Comparison of ENCODE assay signal across 9 cellular contexts in the genomic region with DNA sequence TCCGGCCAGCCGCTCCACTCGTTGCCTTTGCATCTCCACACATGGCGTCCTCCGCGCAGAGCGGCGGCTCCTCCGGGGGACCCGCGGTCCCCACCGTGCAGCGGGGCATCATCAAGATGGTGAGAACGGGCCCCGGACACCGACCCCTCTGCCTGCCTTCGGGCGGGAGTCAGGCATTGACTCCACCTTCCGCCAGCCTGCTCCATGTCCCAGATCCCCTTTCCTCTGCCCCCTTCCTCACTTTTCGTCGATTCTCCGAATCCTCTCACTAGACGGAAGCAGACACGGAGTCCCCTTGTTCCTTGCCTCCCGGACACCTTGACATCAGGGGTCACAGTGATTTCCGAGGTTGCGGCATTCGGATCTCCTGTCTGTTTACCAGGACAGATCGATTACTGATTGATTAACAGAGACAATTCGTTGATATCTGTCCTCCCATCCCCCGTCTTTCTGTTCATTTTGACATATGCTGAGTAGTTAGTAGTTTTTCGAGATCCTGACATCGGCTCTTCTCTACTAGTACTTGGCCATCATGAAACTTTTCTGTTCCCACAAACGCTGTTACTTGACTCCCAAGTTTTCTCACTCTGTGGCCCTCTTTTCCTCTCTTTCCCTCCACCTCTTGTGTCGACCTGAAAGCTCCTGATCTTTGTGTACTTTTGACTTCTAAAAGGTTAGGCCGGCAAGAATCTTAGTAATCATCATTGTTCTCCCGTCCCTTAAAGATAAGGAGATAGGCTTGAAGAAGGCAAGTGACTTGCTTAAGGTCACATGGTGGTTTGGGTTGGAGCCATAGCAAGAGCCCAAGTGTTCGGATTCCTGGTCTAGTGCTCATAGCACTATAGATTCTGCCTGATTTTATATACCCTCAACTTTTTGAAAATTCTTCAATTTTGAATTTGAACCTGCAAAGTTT. TPM values are rescaled to one million over a fixed set of nuclear protein-coding genes. Genes with fewer than 3 reads are reported as not detected.
DNase-seq lines count a peak whose midpoint lies in the region; ATAC-seq and TF ChIP-seq lines count a peak whose summit lies in the region.
"Had no signal": no experiment of that assay in that cellular context is flagged by ENCODE, and none has a peak within 500 bp of the region (broad histone marks: within the 10 kb centered on the region; RNA-seq: fewer than 3 reads in every experiment).

No MANE protein-coding gene starts in this region.

- H3K27ac ChIP-seq in CD8-positive, alpha-beta T cell (ENCODE audit: low read depth, low read length): peak overlapping the region; percentile 92
- H3K27ac ChIP-seq in body of pancreas (peak overlapping the region; percentile 80 to 97 (median 90)), urinary bladder (ENCODE audit: low read depth) (peak overlapping the region; percentile 76)

- no peaks in the 10 kb centered on the region for H3K27me3 ChIP-seq in CD8-positive, alpha-beta T cell (ENCODE audit: insufficient read depth, low read length)
- no peaks in the 10 kb centered on the region for H3K27me3 ChIP-seq in body of pancreas

- peak overlapping the region; percentile 98 for H3K4me3 Mint-ChIP-seq in CD8-positive, alpha-beta T cell

- H3K4me1 ChIP-seq in CD8-positive, alpha-beta T cell (ENCODE audit: insufficient read depth, low read length): peaks cover 35% of the 10 kb centered on the region
- H3K4me1 ChIP-seq in body of pancreas: peaks cover 66% of the 10 kb centered on the region
- H3K4me1 ChIP-seq in urinary bladder (ENCODE audit: insufficient read depth): peaks cover 2% of the 10 kb centered on the region

- no peaks in the 10 kb centered on the region for H3K27me3 Mint-ChIP-seq in CD8-positive, alpha-beta T cell (ENCODE audit: low read depth)

- no peak for DNase-seq in CD8-positive, alpha-beta T cell
- DNase-seq in LoVo (ENCODE audit: low spot score) (peak; percentile 55), body of pancreas (peak; percentile 18 to 32 (median 24)), lower leg skin (ENCODE audit: low spot score in 2 of 2) (no peak), NCI-H1694 (lab: John Stamatoyannopoulos, UW) (no peak), NCI-H128 (lab: John Stamatoyannopoulos, UW; ENCODE audit: unreplicated experiment) (no peak)

- peaks cover 55% of the 10 kb centered on the region for H3K4me1 Mint-ChIP-seq in CD8-positive, alpha-beta T cell (ENCODE audit: low read depth)

- ATAC-seq in CD8-positive, alpha-beta T cell: peak; percentile 21
- ATAC-seq in GM21390 (IDR thresholded peaks at IDR 0.05; ENCODE audit: unreplicated experiment) (peak; percentile 10), body of pancreas (no peak)

- CTCF ChIA-PET in CD8-positive, alpha-beta T cell (lab: Charles Lee): interaction anchor here (1.2 kb wide), 1 partner anchor 65 kb away, joined by 3 read pairs; no protein-coding TSS in a partner anchor

- intact Hi-C loops in CD8-positive, alpha-beta T cell (cut with DNase I, micrococcal nuclease): loop anchor here (1.0 to 10.0 kb wide), 9 partner anchors 64 to 1960 kb away; a partner anchor contains a TSS
- intact Hi-C loops in body of pancreas (cut with DNase I) (no loop called here), lower leg skin (cut with DNase I; ENCODE audit: low total_unique reads) (no loop called here)

- POLR2A ChIA-PET in CD8-positive, alpha-beta T cell (lab: Charles Lee): interaction anchor here (0.6 kb wide), 1 partner anchor 1569 kb away, joined by 3 read pairs; no protein-coding TSS in a partner anchor

- peak overlapping the region; percentile 99 for H3K27ac Mint-ChIP-seq in CD8-positive, alpha-beta T cell

- no peak for TF ChIP-seq CTCF in CD8-positive, alpha-beta T cell (IDR thresholded peaks at IDR 0.05)
- TF ChIP-seq CTCF in body of pancreas (IDR thresholded peaks at IDR 0.05) (no peak), lower leg skin (IDR thresholded peaks at IDR 0.05) (no peak)

- no peaks in the 10 kb centered on the region for H3K9me3 ChIP-seq in CD8-positive, alpha-beta T cell (ENCODE audit: low read length)
- H3K9me3 ChIP-seq in body of pancreas: no peaks in the 10 kb centered on the region

- 1% methylated on average over 34 to 38 of the region's 38 CpGs for WGBS in body of pancreas, 2 donors
- WGBS in lower leg skin, 2 donors: 1 to 2% methylated on average over 38 of the region's 38 CpGs
- 2% methylated on average over 38 of the region's 38 CpGs for WGBS in urinary bladder

- no peaks in the 10 kb centered on the region for H3K9me3 Mint-ChIP-seq in CD8-positive, alpha-beta T cell

- H3K4me3 ChIP-seq in CD8-positive, alpha-beta T cell (ENCODE audit: low read depth, low read length): peak overlapping the region; percentile 82
- H3K4me3 ChIP-seq in body of pancreas (peak overlapping the region; percentile 43 to 77), lower leg skin (ENCODE audit: low read depth, poor library complexity, severe bottlenecking) (peak overlapping the region; percentile 87), urinary bladder (ENCODE audit: low read depth, low read length) (peak overlapping the region; percentile 87)

- no peak for TF ChIP-seq POLR2A in body of pancreas (IDR thresholded peaks at IDR 0.05)
- TF ChIP-seq POLR2A in lower leg skin (IDR thresholded peaks at IDR 0.05): no peak

- H3K36me3 Mint-ChIP-seq in CD8-positive, alpha-beta T cell: peaks cover 34% of the 10 kb centered on the region

- H3K36me3 ChIP-seq in CD8-positive, alpha-beta T cell (ENCODE audit: insufficient read depth, low read length): no peaks in the 10 kb centered on the region
- H3K36me3 ChIP-seq in body of pancreas (replicated peaks in 1 of 2; ENCODE audit: insufficient read depth in 1 of 2, low read depth in 2 of 2) (no peaks in the 10 kb centered on the region), urinary bladder (ENCODE audit: insufficient read depth) (peaks cover 1% of the 10 kb centered on the region)

RNA-seq across cellular contexts. Expression of a gene that starts 0.6 kb away (rescaled TPM):
- total RNA-seq in CD8-positive, alpha-beta T cell: 100 to 1,000 TPM in 1 of 2 experiments, 10 to 100 TPM in 1; 87.7 to 101 TPM
- total RNA-seq in body of pancreas: 100 to 1,000 TPM; 146 to 155 TPM
- 10 to 100 TPM; 62.0 to 89.4 (median 82.1) TPM for total RNA-seq in lower leg skin
- 89.8 TPM for total RNA-seq in urinary bladder
- polyA plus RNA-seq in urinary bladder: 102 TPM

RNA-seq across cellular contexts. Expression of a gene that starts 34.6 kb away (rescaled TPM):
- total RNA-seq in CD8-positive, alpha-beta T cell: not detected
- total RNA-seq in body of pancreas (not detected), lower leg skin (not detected), urinary bladder (not detected)
- not detected for polyA plus RNA-seq in urinary bladder
- total RNA-seq: T-helper 2 cell treated with Interferon-gamma antibody and Interleukin-4, amounts not matched to agents 100 ng/mL and 5 ng/mL, for 36 hours had no signal

RNA-seq across cellular contexts. Expression of a gene that starts 59.1 kb away (rescaled TPM):
- 1 to 10 TPM; 4.0 to 4.4 TPM for total RNA-seq in CD8-positive, alpha-beta T cell
- total RNA-seq in body of pancreas: 10 to 100 TPM in 1 of 2 donors, not detected in 1; 19.4 TPM
- 1 to 10 TPM in 3 of 4 donors, not detected in 1; 1.6 to 3.7 (median 2.2) TPM for total RNA-seq in lower leg skin
- total RNA-seq in urinary bladder: 0.85 TPM
- 0.14 TPM for polyA plus RNA-seq in urinary bladder

Comparison
In these comparisons a context has a peak if more than half of its experiments do, and no peak if none do; other contexts are left out.
1. DNase-seq: peak in LoVo (single experiment) and body of pancreas (4 of 4); none in CD8-positive, alpha-beta T cell (0 of 7), lower leg skin (0 of 2), NCI-H1694 (single experiment) and NCI-H128 (single experiment).
2. intact Hi-C loops: an anchor here in CD8-positive, alpha-beta T cell (1.0 to 10.0 kb wide); none called in body of pancreas and lower leg skin.
3. Peak in every context shown above with its lines, with median percentiles within 50 percentile points of each other: H3K27ac ChIP-seq and H3K4me3 ChIP-seq.